In genomic region chr4:152501846-152502536, GRCh38 we compare ENCODE assay signal across 14 cellular contexts. TPM values are rescaled to one million over a fixed set of nuclear protein-coding genes. Genes with fewer than 3 reads are reported as not detected.
DNase-seq lines count a peak whose midpoint lies in the region; ATAC-seq and TF ChIP-seq lines count a peak whose summit lies in the region.
"Had no signal": no experiment of that assay in that cellular context is flagged by ENCODE, and none has a peak within 500 bp of the region (broad histone marks: within the 10 kb centered on the region; RNA-seq: fewer than 3 reads in every experiment).

No MANE protein-coding gene starts in this region.

- H3K4me1 ChIP-seq in Karpas-422 (ENCODE audit: low read length), result peaks cover 17% of the 10 kb centered on the region
- H3K4me1 ChIP-seq: Peyer's patch had no signal

- no peak overlapping the region for H3K27ac Mint-ChIP-seq in mesothelial cell of epicardium

- H3K4me3 ChIP-seq in Karpas-422 (ENCODE audit: low read length), result no peak overlapping the region
- H3K4me3 ChIP-seq: Peyer's patch had no signal

- no peaks in the 10 kb centered on the region for H3K27me3 ChIP-seq in Karpas-422 (ENCODE audit: low read length)
- H3K27me3 ChIP-seq: Peyer's patch had no signal

- peaks cover 10% of the 10 kb centered on the region; the same call in 1 of the 2 replicates for H3K79me2 ChIP-seq in Karpas-422 (ENCODE audit: low read length)

- H3K9me3 Mint-ChIP-seq in mesothelial cell of epicardium, result no peaks in the 10 kb centered on the region

- no peak for DNase-seq in Karpas-422
- peak; percentile 41 for DNase-seq in iris pigment epithelial cell (ENCODE audit: low read depth)
- no peak for DNase-seq in stimulated activated CD4-positive, alpha-beta T cell treated with anti-CD3 and anti-CD28 coated beads, Interleukin-4, amount 100 ng/mL, for 4 hours
- DNase-seq in mesothelial cell of epicardium (ENCODE audit: low spot score in 2 of 2, unreplicated experiment in 2 of 2), result no peak
- no peak for DNase-seq in nucleus accumbens (lab: John Stamatoyannopoulos, UW)
- DNase-seq: activated naive CD4-positive, alpha-beta T cell treated with anti-CD3 and anti-CD28 coated beads, Interleukin-2, amount 50 U/mL, for 16 hours; mesendoderm; NCI-H2029; Peyer's patch had no signal

- no peak overlapping the region for H3K27ac ChIP-seq in Karpas-422 (ENCODE audit: low read length)
- H3K27ac ChIP-seq: VCaP had no signal

- no peak for TF ChIP-seq CTCF in mesothelial cell of epicardium (IDR thresholded peaks at IDR 0.05; ENCODE audit: unreplicated experiment)

- H3K36me3 Mint-ChIP-seq in mesothelial cell of epicardium, result no peaks in the 10 kb centered on the region

- ATAC-seq in GM18499 (IDR thresholded peaks at IDR 0.05; ENCODE audit: insufficient read depth, unreplicated experiment), result peak; percentile 39
- ATAC-seq in GM21825 (IDR thresholded peaks at IDR 0.05; ENCODE audit: unreplicated experiment), result peak; percentile 40
- ATAC-seq in GM21576 (IDR thresholded peaks at IDR 0.05; ENCODE audit: unreplicated experiment), result no peak
- ATAC-seq: HCT116 had no signal

- no peaks in the 10 kb centered on the region for H3K27me3 Mint-ChIP-seq in mesothelial cell of epicardium (ENCODE audit: low read depth)

- H3K36me3 ChIP-seq in Karpas-422 (ENCODE audit: insufficient read depth, low read length), result no peaks in the 10 kb centered on the region
- H3K36me3 ChIP-seq: Peyer's patch had no signal

- H2AFZ ChIP-seq in Karpas-422 (ENCODE audit: low read length), result no peak overlapping the region

- H3K9me3 ChIP-seq in Karpas-422 (ENCODE audit: low read length), result no peaks in the 10 kb centered on the region
- H3K9me3 ChIP-seq: Peyer's patch had no signal

- no peak overlapping the region for H3K9ac ChIP-seq in Karpas-422 (ENCODE audit: low read length)

- H3K4me3 Mint-ChIP-seq in mesothelial cell of epicardium, result no peak overlapping the region

- H3K4me2 ChIP-seq in Karpas-422 (ENCODE audit: low read depth, low read length, poor library complexity, severe bottlenecking), result peak overlapping the region; percentile 50

- peaks cover 4% of the 10 kb centered on the region for H3K4me1 Mint-ChIP-seq in mesothelial cell of epicardium

- H4K20me1 ChIP-seq in Karpas-422 (ENCODE audit: insufficient read depth, low read depth, low read length), result peaks cover 83% of the 10 kb centered on the region

- H3K9me2 ChIP-seq in Karpas-422 (replicated peaks; ENCODE audit: insufficient read depth, low read length), result no peaks in the 10 kb centered on the region

RNA-seq across cellular contexts. Expression of gene FBXW7, which starts 33.9 kb away (rescaled TPM):
- total RNA-seq in Karpas-422 (2014; rRNA removed; shearing (Covaris generic); ENCODE audit: low replicate concordance), result 30.9 and 44.4 TPM in 2 replicates
- 41.2 to 46.4 TPM (median 45.9 TPM) in 3 replicates for total RNA-seq in mesothelial cell of epicardium
